Comparison of ENCODE assay signal across 16 cellular contexts in the genomic region with DNA sequence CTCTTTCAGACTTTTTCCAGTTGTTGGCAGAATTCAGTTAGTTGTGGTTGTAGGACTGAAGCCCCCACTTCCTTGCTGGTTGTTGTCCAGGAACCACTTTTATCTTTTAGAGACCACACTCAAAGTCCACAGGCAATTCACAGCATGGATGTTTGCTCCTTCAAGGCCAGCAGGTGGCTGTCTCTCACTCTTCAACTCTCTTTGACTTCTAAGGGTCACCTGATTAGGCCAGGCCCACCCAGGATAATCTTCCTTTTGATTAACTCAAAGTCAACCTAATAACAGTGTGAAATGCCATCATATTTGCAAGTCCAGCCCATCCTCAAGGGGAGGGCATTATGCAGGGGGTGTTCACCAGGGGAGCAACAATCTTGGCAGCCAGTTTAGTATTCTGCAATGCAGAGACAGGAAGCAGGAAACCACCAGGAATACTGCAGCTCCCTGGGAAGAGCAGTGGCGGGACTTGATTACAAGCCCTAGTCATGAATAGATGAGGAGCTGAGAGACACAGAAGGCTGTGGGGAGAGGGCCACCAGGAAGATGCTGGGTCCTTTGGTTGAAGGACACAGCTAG. TPM values are rescaled to one million over a fixed set of nuclear protein-coding genes. Genes with fewer than 3 reads are reported as not detected.
A peak's percentile ranks its signal among the peaks of the same experiment; 100 is the strongest.
DNase-seq lines count a peak whose midpoint lies in the region; ATAC-seq, FAIRE-seq and TF ChIP-seq lines count a peak whose summit lies in the region.
"Had no signal": no experiment of that assay in that cellular context is flagged by ENCODE, and none has a peak within 500 bp of the region (broad histone marks: within the 10 kb centered on the region; RNA-seq: fewer than 3 reads in every experiment).

No MANE protein-coding gene starts in this region.

- FAIRE-seq in K562 (lab: Jason Lieb, UNC), result peak; percentile 75
- peak; percentile 37 for FAIRE-seq in urothelium cell line (lab: Jason Lieb, UNC)

- intact Hi-C loops in activated naive CD4-positive, alpha-beta T cell treated with anti-CD3 and anti-CD28 coated beads for 36 hours (cut with micrococcal nuclease), result no loop called here
- intact Hi-C loops in K562 (cut with micrococcal nuclease), result loop anchor here (2.0 kb wide), 1 partner anchor 77 kb away; no protein-coding TSS in a partner anchor

- no peak overlapping the region for H3K27ac Mint-ChIP-seq in activated naive CD4-positive, alpha-beta T cell treated with anti-CD3 and anti-CD28 coated beads for 36 hours
- H3K27ac Mint-ChIP-seq: naive B cell, type B pancreatic cell had no signal

- BruUV-seq in K562 (replicated peaks; lab: Mats Ljungman, UMichigan), result no TSS peak

- WGBS in K562 (ENCODE audit: insufficient coverage, low coverage, missing lambda C conversion rate), result 18% methylated on average over 1 of the region's 1 CpG

- no peak overlapping the region for H3K27ac ChIP-seq in K562 (ENCODE audit: extremely low read depth, low read depth, low read length)
- H3K27ac ChIP-seq: body of pancreas, GM23248, heart left ventricle had no signal

- in situ Hi-C loops in K562 (cut with MboI), result loop anchor here (5.0 to 10.0 kb wide), 2 partner anchors 34 to 437 kb away; no protein-coding TSS in a partner anchor

- DNase-seq in activated naive CD4-positive, alpha-beta T cell treated with anti-CD3 and anti-CD28 coated beads for 36 hours, result peak; percentile 14
- DNase-seq in activated naive CD4-positive, alpha-beta T cell treated with Interleukin-2 at 50 U/mL for 16 hours, result no peak
- DNase-seq in NAMALWA (ENCODE audit: low spot score), result peak; percentile 43
- DNase-seq in K562 (ENCODE audit: extremely low read depth in 1 of 4, low spot score in 3 of 4), result peak in 3 of 4 experiments; percentile 76 to 83 (median 81)
- peak; percentile 11 for DNase-seq in urothelium cell line (ENCODE audit: low spot score)
- DNase-seq in DMS153 treated with DMSO at 0.1 percent for 48 hours (lab: John Stamatoyannopoulos, UW; ENCODE audit: unreplicated experiment), result no peak
- no peak for DNase-seq in globus pallidus (ENCODE audit: low spot score)
- no peak for DNase-seq in occipital lobe (lab: John Stamatoyannopoulos, UW)
- DNase-seq: activated gamma-delta T cell; body of pancreas; DMS79 treated with DMSO at 0.1 percent for 48 hours; GM23248; heart left ventricle; naive B cell; stimulated activated CD4-positive, alpha-beta T cell treated with anti-CD3 and anti-CD28 coated beads, Interleukin-2, amount 100 ng/mL, for 24 hours had no signal

- TF ChIP-seq POLR2A in K562 (conservative IDR thresholded peaks at IDR 0.05), result no peak

- POLR2A ChIA-PET in K562 (lab: Yijun Ruan, JAX), result interaction anchor here (1.3 to 2.4 kb wide), 4 partner anchors 11 to 25 kb away, joined by 3 to 12 read pairs (median 4); no protein-coding TSS in a partner anchor

- peaks cover 2% of the 10 kb centered on the region for H3K27me3 Mint-ChIP-seq in activated naive CD4-positive, alpha-beta T cell treated with anti-CD3 and anti-CD28 coated beads for 36 hours (ENCODE audit: low read depth)

- H3K4me1 ChIP-seq in K562 (replicated peaks in 1 of 2; ENCODE audit: control insufficient read depth in 2 of 2, insufficient read depth in 2 of 2, low read length in 2 of 2), result peaks cover 8 to 18% of the 10 kb centered on the region in 2 experiments; a peak in 4 of 5 replicates

- CTCF ChIA-PET in activated naive CD4-positive, alpha-beta T cell treated with anti-CD3 and anti-CD28 coated beads for 36 hours (lab: Charles Lee), result interaction anchor here (0.7 to 1.5 kb wide), 4 partner anchors 11 to 77 kb away, joined by 3 to 6 read pairs (median 5); no protein-coding TSS in a partner anchor
- CTCF ChIA-PET in K562 (lab: Yijun Ruan, JAX; ENCODE audit: low intra/inter-chr PET ratio), result interaction anchor here (0.7 to 1.1 kb wide), 2 partner anchors 10 to 11 kb away, joined by 3 to 4 read pairs; no protein-coding TSS in a partner anchor

- no peak overlapping the region for H3K4me2 ChIP-seq in K562 (ENCODE audit: insufficient read depth, low read length)

- no peaks in the 10 kb centered on the region for H3K9me3 ChIP-seq in K562 (replicated peaks; ENCODE audit: control insufficient read depth, insufficient read depth, low read depth, low read length)
- H3K9me3 ChIP-seq: body of pancreas, heart left ventricle had no signal

- no peaks in the 10 kb centered on the region for H3K36me3 Mint-ChIP-seq in activated naive CD4-positive, alpha-beta T cell treated with anti-CD3 and anti-CD28 coated beads for 36 hours (ENCODE audit: low read depth)
- H3K36me3 Mint-ChIP-seq: type B pancreatic cell had no signal

- peaks cover 17 to 20% of the 10 kb centered on the region in 2 experiments; a peak in 4 of 5 replicates for H3K27me3 ChIP-seq in K562 (ENCODE audit: control insufficient read depth in 2 of 2, insufficient read depth in 2 of 2, low read length in 2 of 2)
- H3K27me3 ChIP-seq: body of pancreas had no signal

- no peaks in the 10 kb centered on the region for H3K79me2 ChIP-seq in K562 (ENCODE audit: control insufficient read depth, insufficient read depth, low read length)

- H3K4me3 ChIP-seq in K562, result no peak overlapping the region
- H3K4me3 ChIP-seq: body of pancreas, GM23248, heart left ventricle had no signal

- no peaks in the 10 kb centered on the region for H3K9me3 Mint-ChIP-seq in activated naive CD4-positive, alpha-beta T cell treated with anti-CD3 and anti-CD28 coated beads for 36 hours
- H3K9me3 Mint-ChIP-seq: naive B cell, type B pancreatic cell had no signal

- H2AFZ ChIP-seq in K562 (ENCODE audit: low read depth, low read length), result no peak overlapping the region
- H2AFZ ChIP-seq: GM23248 had no signal

- no peak for TF ChIP-seq EP300 in K562 (IDR thresholded peaks at IDR 0.05; ENCODE audit: low read length)

- peak in 2 of 3 experiments; percentile 94 to 95; a peak in 4 of 6 replicates for TF ChIP-seq CTCF in K562 (IDR thresholded peaks at IDR 0.05 in 2 of 3, conservative IDR thresholded peaks at IDR 0.05 in 1 of 3; ENCODE audit: insufficient read depth in 2 of 3, low read depth in 1 of 3, low read length in 3 of 3)

- no peaks in the 10 kb centered on the region for H3K9me1 ChIP-seq in K562 (ENCODE audit: control insufficient read depth, insufficient read depth, low read length)

- peaks cover 7% of the 10 kb centered on the region for H3K4me1 Mint-ChIP-seq in activated naive CD4-positive, alpha-beta T cell treated with anti-CD3 and anti-CD28 coated beads for 36 hours (ENCODE audit: low read depth)

- peak; percentile 55 for ATAC-seq in K562
- ATAC-seq: body of pancreas, heart left ventricle had no signal

- H3K9ac ChIP-seq in K562 (ENCODE audit: insufficient read depth in 1 of 2, low read depth in 2 of 2, low read length in 2 of 2), result no peak overlapping the region
- H3K9ac ChIP-seq: GM23248 had no signal

- H3K4me3 Mint-ChIP-seq in activated naive CD4-positive, alpha-beta T cell treated with anti-CD3 and anti-CD28 coated beads for 36 hours, result no peak overlapping the region
- H3K4me3 Mint-ChIP-seq: naive B cell, type B pancreatic cell had no signal

- peaks cover 12% of the 10 kb centered on the region for H4K20me1 ChIP-seq in K562 (replicated peaks; ENCODE audit: control insufficient read depth, insufficient read depth, low read length)

- no peaks in the 10 kb centered on the region for H3K36me3 ChIP-seq in K562 (ENCODE audit: control insufficient read depth, insufficient read depth, low read length)
- H3K36me3 ChIP-seq: heart left ventricle had no signal

- TF ChIP-seq RAD21 in K562 (CRISPR knock-in tag; conservative IDR thresholded peaks at IDR 0.05 in 1 of 2, IDR thresholded peaks at IDR 0.05 in 1 of 2), result peak; percentile 66 to 95

TF ChIP-seq in K562, 482 proteins besides CTCF, POLR2A, EP300 and RAD21 (continues in another document):
- TF ChIP-seq, protein P1, sequence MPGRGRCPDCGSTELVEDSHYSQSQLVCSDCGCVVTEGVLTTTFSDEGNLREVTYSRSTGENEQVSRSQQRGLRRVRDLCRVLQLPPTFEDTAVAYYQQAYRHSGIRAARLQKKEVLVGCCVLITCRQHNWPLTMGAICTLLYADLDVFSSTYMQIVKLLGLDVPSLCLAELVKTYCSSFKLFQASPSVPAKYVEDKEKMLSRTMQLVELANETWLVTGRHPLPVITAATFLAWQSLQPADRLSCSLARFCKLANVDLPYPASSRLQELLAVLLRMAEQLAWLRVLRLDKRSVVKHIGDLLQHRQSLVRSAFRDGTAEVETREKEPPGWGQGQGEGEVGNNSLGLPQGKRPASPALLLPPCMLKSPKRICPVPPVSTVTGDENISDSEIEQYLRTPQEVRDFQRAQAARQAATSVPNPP (IDR thresholded peaks at IDR 0.05; ENCODE audit: borderline replicate concordance, insufficient read depth, insufficient read length), result no peak
- no peak for TF ChIP-seq ZFPM2 (CRISPR knock-in tag; IDR thresholded peaks at IDR 0.05)
- TF ChIP-seq, protein P2, sequence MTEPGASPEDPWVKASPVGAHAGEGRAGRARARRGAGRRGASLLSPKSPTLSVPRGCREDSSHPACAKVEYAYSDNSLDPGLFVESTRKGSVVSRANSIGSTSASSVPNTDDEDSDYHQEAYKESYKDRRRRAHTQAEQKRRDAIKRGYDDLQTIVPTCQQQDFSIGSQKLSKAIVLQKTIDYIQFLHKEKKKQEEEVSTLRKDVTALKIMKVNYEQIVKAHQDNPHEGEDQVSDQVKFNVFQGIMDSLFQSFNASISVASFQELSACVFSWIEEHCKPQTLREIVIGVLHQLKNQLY (CRISPR knock-in tag; conservative IDR thresholded peaks at IDR 0.05), result 0 out of 4 replicates have a peak, but pooled peaks of 1 of the 2 experiments have one; percentile 43
- no peak for TF ChIP-seq NCOA6 (IDR thresholded peaks at IDR 0.05)

RNA-seq across cellular contexts. Expression of a gene that starts 52.4 kb away (rescaled TPM):
- total RNA-seq in activated naive CD4-positive, alpha-beta T cell treated with anti-CD3 and anti-CD28 coated beads for 36 hours, result not detected
- total RNA-seq in K562 (2011; cell fraction: chromatin; rRNA removed; ENCODE audit: low replicate concordance), result 0.16 and 0.28 TPM in 2 replicates
- total RNA-seq in K562 (2011; cell fraction: nucleolus; rRNA removed), result 0.26 TPM in 1 of 2 replicates, not detected in the other
- total RNA-seq in K562 (2011; cell fraction: nucleoplasm; rRNA removed), result not detected in 2 replicates
- not detected in 2 replicates for total RNA-seq in K562 (2014; rRNA removed)
- total RNA-seq in K562 (2014; rRNA removed; fragmentation: Illumina TruSeq; extraction: Trizol), result not detected in 2 replicates
- total RNA-seq in K562 (2015; rRNA removed; fragmentation: Illumina TruSeq; extraction: Trizol), result not detected in 2 replicates
- total RNA-seq in K562 (2021), result not detected in 2 replicates
- polyA plus RNA-seq in K562 (2011; rRNA removed), result not detected in 2 replicates
- polyA plus RNA-seq in K562 (2011; cell fraction: cytosol; rRNA removed), result 0.01 TPM in 2 replicates
- 0.03 and 0.11 TPM in 2 replicates for polyA plus RNA-seq in K562 (2011; cell fraction: nucleus; rRNA removed)
- polyA plus RNA-seq in K562 (2012), result 0.21 TPM in 1 of 2 replicates, not detected in the other
- polyA plus RNA-seq in K562 (2014; fragmentation: Illumina TruSeq; extraction: Trizol), result not detected in 2 replicates
- polyA plus RNA-seq in K562 (2014; fragmentation: Nextera tagmentation; extraction: Ambion mirVana), result not detected
- 0.04 TPM in 1 of 2 replicates, not detected in the other for polyA plus RNA-seq in K562 (2014; rRNA removed)
- polyA minus RNA-seq in K562 (2011; rRNA and poly(A)+ RNA removed), result not detected in 2 replicates
- polyA minus RNA-seq in K562 (2011; cell fraction: cytosol; rRNA and poly(A)+ RNA removed), result not detected in 2 replicates
- not detected in 2 replicates for polyA minus RNA-seq in K562 (2011; cell fraction: nucleus; rRNA and poly(A)+ RNA removed)
- not detected for total RNA-seq in occipital lobe
- total RNA-seq: body of pancreas, GM23248, heart left ventricle had no signal
- polyA plus RNA-seq: GM23248, heart left ventricle had no signal

Comparison
In these comparisons a context has a peak if more than half of its experiments do, and no peak if none do; other contexts are left out.
1. DNase-seq: peak in activated naive CD4-positive, alpha-beta T cell treated with anti-CD3 and anti-CD28 coated beads for 36 hours (single experiment), NAMALWA (single experiment), K562 (3 of 4) and urothelium cell line (single experiment); none in activated naive CD4-positive, alpha-beta T cell treated with Interleukin-2 at 50 U/mL for 16 hours (single experiment), DMS153 treated with DMSO at 0.1 percent for 48 hours (single experiment), globus pallidus (single experiment) and occipital lobe (single experiment).